ENCODE assay signal across 8 cellular contexts in the genomic region with DNA sequence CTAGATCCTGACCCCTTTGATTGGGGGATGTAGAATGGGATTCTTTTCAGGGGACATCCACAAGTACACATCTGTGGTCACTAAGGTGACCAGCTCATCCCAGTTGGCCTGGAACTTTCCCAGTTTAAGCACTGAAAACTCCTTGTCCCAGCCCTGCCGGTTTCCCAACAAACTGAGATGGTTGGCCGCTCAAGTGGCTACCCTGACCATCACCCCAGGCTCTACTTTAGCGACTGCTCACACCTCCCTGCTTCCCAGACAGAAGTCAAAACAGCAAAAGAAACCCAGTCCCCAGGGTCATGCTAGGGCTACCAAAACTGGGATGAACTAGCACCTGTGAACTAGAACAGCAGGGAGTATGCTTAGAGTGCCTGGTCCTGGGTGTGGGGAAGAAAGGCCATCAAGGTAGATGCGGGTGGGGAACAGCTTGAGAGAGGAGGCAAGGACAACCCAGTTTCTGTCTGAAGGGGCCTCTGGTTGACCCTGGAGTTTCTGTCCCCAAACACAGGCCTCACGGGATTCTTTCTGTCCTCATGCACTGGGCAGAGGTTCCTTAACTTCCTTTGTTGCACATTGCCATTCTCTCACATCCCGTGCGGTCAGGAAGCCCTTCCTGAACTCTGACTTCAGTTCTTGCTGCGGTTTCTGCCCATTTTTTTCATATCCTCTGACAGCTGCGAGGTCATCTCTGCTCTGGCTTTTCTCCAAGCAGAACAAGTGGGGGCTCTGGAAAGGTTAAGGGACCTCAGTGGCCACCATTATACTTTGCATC. TPM values are rescaled to one million over a fixed set of nuclear protein-coding genes. Genes with fewer than 3 reads are reported as not detected.
DNase-seq lines count a peak whose midpoint lies in the region; ATAC-seq and TF ChIP-seq lines count a peak whose summit lies in the region.

No MANE protein-coding gene starts in this region.

- no peaks in the 10 kb centered on the region for H3K9me3 Mint-ChIP-seq in WTC11

- POLR2A ChIA-PET in OCI-LY7 (lab: Charles Lee) (interaction anchor here (1.0 kb wide), 1 partner anchor 7 kb away, joined by 3 read pairs; no protein-coding TSS in a partner anchor), WTC11 (lab: Charles Lee) (no interaction called here)

- H3K9me3 ChIP-seq in OCI-LY7 (ENCODE audit: low read length) (no peaks in the 10 kb centered on the region), parathyroid adenoma (ENCODE audit: control insufficient read depth, low read length) (no peaks in the 10 kb centered on the region)

- no peaks in the 10 kb centered on the region for H3K9me2 ChIP-seq in OCI-LY7 (ENCODE audit: insufficient read depth, low read length)

- CTCF ChIA-PET in OCI-LY7 (lab: Charles Lee; ENCODE audit: unreplicated experiment) (interaction anchor here (0.6 kb wide), 1 partner anchor 1126 kb away, joined by 3 read pairs; no protein-coding TSS in a partner anchor), WTC11 (lab: Charles Lee) (interaction anchor here (4.2 kb wide), 1 partner anchor 119 kb away, joined by 18 read pairs; no protein-coding TSS in a partner anchor)

- ATAC-seq in WTC11 (no peak), GM18520 (IDR thresholded peaks at IDR 0.05; ENCODE audit: unreplicated experiment) (no peak), HG02840 (IDR thresholded peaks at IDR 0.05; ENCODE audit: low FRiP score, unreplicated experiment) (no peak), GM21381 (IDR thresholded peaks at IDR 0.05; ENCODE audit: unreplicated experiment) (no peak)

- peak overlapping the region; percentile 53 for H3K4me2 ChIP-seq in OCI-LY7 (ENCODE audit: low read length)
- H3K4me2 ChIP-seq in parathyroid adenoma (ENCODE audit: low read length) = no peak overlapping the region

- H3K36me3 ChIP-seq in OCI-LY7 (ENCODE audit: insufficient read depth, low read length) (peaks cover 57% of the 10 kb centered on the region), parathyroid adenoma (ENCODE audit: control insufficient read depth, insufficient read depth, low read length) (no peaks in the 10 kb centered on the region)

- H2AFZ ChIP-seq in OCI-LY7 (ENCODE audit: low read length) (no peak overlapping the region), parathyroid adenoma (no peak overlapping the region)

- no peak overlapping the region for H3K4me3 Mint-ChIP-seq in WTC11

- H3K27me3 Mint-ChIP-seq in WTC11 (ENCODE audit: low read depth) = peaks cover 60% of the 10 kb centered on the region

- no peak overlapping the region for H3K27ac Mint-ChIP-seq in WTC11

- intact Hi-C loops in OCI-LY7 (cut with micrococcal nuclease; ENCODE audit: unreplicated experiment) = no loop called here

- peak overlapping the region; percentile 42 for H3K27ac ChIP-seq in OCI-LY7 (ENCODE audit: low read depth, low read length, poor library complexity, severe bottlenecking)
- H3K27ac ChIP-seq in coronary artery = peak overlapping the region in 1 of 2 donors; percentile 88
- H3K27ac ChIP-seq in parathyroid adenoma = peak overlapping the region; percentile 68

- H3K4me1 Mint-ChIP-seq in WTC11 = peaks cover 12% of the 10 kb centered on the region

- H3K27me3 ChIP-seq in parathyroid adenoma (ENCODE audit: control insufficient read depth, insufficient read depth, low read length) = no peaks in the 10 kb centered on the region

- no peaks in the 10 kb centered on the region for H4K20me1 ChIP-seq in OCI-LY7 (ENCODE audit: insufficient read depth, low read length)

- H3K4me1 ChIP-seq in OCI-LY7 (ENCODE audit: insufficient read depth, low read length, poor library complexity, severe bottlenecking) = peaks cover 38% of the 10 kb centered on the region
- H3K4me1 ChIP-seq in parathyroid adenoma = peaks cover 7% of the 10 kb centered on the region

- H3K9ac ChIP-seq in parathyroid adenoma = no peak overlapping the region

- no peak for TF ChIP-seq CTCF in OCI-LY7 (conservative IDR thresholded peaks at IDR 0.05; ENCODE audit: low read length)
- no peak for TF ChIP-seq CTCF in coronary artery (IDR thresholded peaks at IDR 0.05)
- TF ChIP-seq CTCF in parathyroid adenoma (IDR thresholded peaks at IDR 0.05) = no peak
- no peak for TF ChIP-seq CTCF in WTC11 (IDR thresholded peaks at IDR 0.05)

- DNase-seq in GF-D8 (lab: John Stamatoyannopoulos, UW) = peak; percentile 96
- peak; percentile 62 for DNase-seq in OCI-LY7 (ENCODE audit: low spot score)
- no peak for DNase-seq in coronary artery (ENCODE audit: low spot score)
- DNase-seq in WTC11 (ENCODE audit: low spot score) = no peak

- peaks cover 5% of the 10 kb centered on the region for H3K36me3 Mint-ChIP-seq in WTC11

- H3K4me3 ChIP-seq in OCI-LY7 (ENCODE audit: low read depth, low read length, poor library complexity, severe bottlenecking) (no peak overlapping the region), coronary artery (peak overlapping the region; percentile 84), parathyroid adenoma (ENCODE audit: low read depth, low read length) (no peak overlapping the region)

- BruUV-seq in OCI-LY7 (replicated peaks; lab: Mats Ljungman, UMichigan) = no TSS peak

- no peaks in the 10 kb centered on the region for H3K79me2 ChIP-seq in OCI-LY7 (ENCODE audit: insufficient read depth, low read depth, low read length)
- no peaks in the 10 kb centered on the region for H3K79me2 ChIP-seq in parathyroid adenoma

TF ChIP-seq in WTC11, 78 proteins besides CTCF, POLR2A, EP300 and RAD21 (continues in another document):
- TF ChIP-seq ZNF263 (CRISPR knock-in tag; IDR thresholded peaks at IDR 0.05; ENCODE audit: low read depth) (no peak), SOX15 (CRISPR knock-in tag; IDR thresholded peaks at IDR 0.05) (no peak), ZNF281 (CRISPR knock-in tag; IDR thresholded peaks at IDR 0.05) (no peak), PRDM15 (CRISPR knock-in tag; IDR thresholded peaks at IDR 0.05) (no peak), HMGA2 (CRISPR knock-in tag; IDR thresholded peaks at IDR 0.05) (no peak), NFE2L1 (CRISPR knock-in tag; IDR thresholded peaks at IDR 0.05) (no peak), TCF7 (CRISPR knock-in tag; IDR thresholded peaks at IDR 0.05; ENCODE audit: low read depth) (no peak)
- TF ChIP-seq, protein P1, sequence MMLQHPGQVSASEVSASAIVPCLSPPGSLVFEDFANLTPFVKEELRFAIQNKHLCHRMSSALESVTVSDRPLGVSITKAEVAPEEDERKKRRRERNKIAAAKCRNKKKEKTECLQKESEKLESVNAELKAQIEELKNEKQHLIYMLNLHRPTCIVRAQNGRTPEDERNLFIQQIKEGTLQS (CRISPR knock-in tag; conservative IDR thresholded peaks at IDR 0.05) = no peak

RNA-seq across cellular contexts. Expression of gene LTB4R, which starts 1.6 kb away (rescaled TPM):
- total RNA-seq in OCI-LY7 (2014; rRNA removed; shearing (Covaris generic)) = 15.8 and 17.9 TPM in 2 replicates
- total RNA-seq in OCI-LY7 (2022) (28.3 and 30.5 TPM in 2 replicates), WTC11 (2021) (6.9 to 9.4 TPM (median 7.6 TPM) in 3 replicates)

RNA-seq across cellular contexts. Expression of gene LTB4R2, which starts 3.0 kb away (rescaled TPM):
- 15.7 and 18.2 TPM in 2 replicates for total RNA-seq in OCI-LY7 (2014; rRNA removed; shearing (Covaris generic))
- total RNA-seq in OCI-LY7 (2022) (37.6 TPM in 2 replicates), WTC11 (2021) (9.1 to 12.9 TPM (median 9.8 TPM) in 3 replicates)

RNA-seq across cellular contexts. Expression of gene CIDEB, which starts 5.1 kb away (rescaled TPM):
- not detected in 2 replicates for total RNA-seq in OCI-LY7 (2014; rRNA removed; shearing (Covaris generic))
- total RNA-seq in OCI-LY7 (2022) = 1.6 and 3.2 TPM in 2 replicates
- total RNA-seq in WTC11 (2021) = 4.7 to 6.1 TPM (median 5.6 TPM) in 3 replicates

RNA-seq across cellular contexts. Expression of gene NOP9, which starts 13.3 kb away (rescaled TPM):
- total RNA-seq in OCI-LY7 (2014; rRNA removed; shearing (Covaris generic)) = 30.6 and 33.2 TPM in 2 replicates
- 44.0 and 52.6 TPM in 2 replicates for total RNA-seq in OCI-LY7 (2022)
- total RNA-seq in WTC11 (2021) = 34.3 to 44.4 TPM (median 35.0 TPM) in 3 replicates

RNA-seq across cellular contexts. Expression of gene DHRS1, which starts 13.3 kb away (rescaled TPM):
- 21.0 and 27.4 TPM in 2 replicates for total RNA-seq in OCI-LY7 (2014; rRNA removed; shearing (Covaris generic))
- total RNA-seq in OCI-LY7 (2022) (34.9 and 35.6 TPM in 2 replicates), WTC11 (2021) (13.9 to 16.7 TPM (median 15.4 TPM) in 3 replicates)

Comparison
In these comparisons a context has a peak if more than half of its experiments do, and no peak if none do; other contexts are left out.
1. DNase-seq: peak in GF-D8 (single experiment) and OCI-LY7 (single experiment); none in coronary artery (single experiment) and WTC11 (single experiment).